18 cellular contexts compared by ENCODE assay signal in genomic region chr20:11296951-11297350, GRCh38.
DNase-seq lines count a peak whose midpoint lies in the region; ATAC-seq, FAIRE-seq and TF ChIP-seq lines count a peak whose summit lies in the region.
"Had no signal": no experiment of that assay in that cellular context is flagged by ENCODE, and none has a peak within 500 bp of the region (broad histone marks: within the 10 kb centered on the region; RNA-seq: fewer than 3 reads in every experiment).

No MANE protein-coding gene starts in this region.

- no peaks in the 10 kb centered on the region for H3K36me3 Mint-ChIP-seq in astrocyte (ENCODE audit: low read depth, unreplicated experiment)
- H3K36me3 Mint-ChIP-seq: CD14-positive monocyte had no signal

- no peak overlapping the region for H3K27ac ChIP-seq in astrocyte (ENCODE audit: low read depth, low read length)

- H3K79me2 ChIP-seq in astrocyte (ENCODE audit: insufficient read depth, low read length): no peaks in the 10 kb centered on the region

- H3K9me3 Mint-ChIP-seq in astrocyte (ENCODE audit: unreplicated experiment): no peaks in the 10 kb centered on the region

- H3K4me1 Mint-ChIP-seq in astrocyte (ENCODE audit: low read depth, unreplicated experiment): peaks cover 4% of the 10 kb centered on the region
- H3K4me1 Mint-ChIP-seq: CD14-positive monocyte had no signal

- H3K27me3 Mint-ChIP-seq in astrocyte (ENCODE audit: low read depth, unreplicated experiment): no peaks in the 10 kb centered on the region

- no peaks in the 10 kb centered on the region for H3K27me3 ChIP-seq in NT2/D1 (ENCODE audit: insufficient read depth, insufficient read length)
- H3K27me3 ChIP-seq in astrocyte (ENCODE audit: insufficient read depth, low read length): no peaks in the 10 kb centered on the region

- ATAC-seq in GM21423 (IDR thresholded peaks at IDR 0.05; ENCODE audit: unreplicated experiment): no peak
- ATAC-seq: K562, Right ventricle myocardium inferior had no signal

- no peak overlapping the region for H2AFZ ChIP-seq in astrocyte (ENCODE audit: low read depth, low read length)

- TF ChIP-seq CTCF in astrocyte (IDR thresholded peaks at IDR 0.05; ENCODE audit: insufficient read depth, low read depth, low read length) (no peak), fibroblast of pulmonary artery (IDR thresholded peaks at IDR 0.05; ENCODE audit: low read length, missing control alignments) (no peak)

- H3K9me3 ChIP-seq in NT2/D1 (ENCODE audit: insufficient read depth, low read length) (no peaks in the 10 kb centered on the region), astrocyte (ENCODE audit: insufficient read depth, low read depth, low read length) (no peaks in the 10 kb centered on the region)
- H3K9me3 ChIP-seq: HAP-1 had no signal

- no peaks in the 10 kb centered on the region for H4K20me1 ChIP-seq in astrocyte (ENCODE audit: insufficient read depth, low read length)

- H3K4me3 ChIP-seq in NT2/D1 (ENCODE audit: insufficient read length, low read depth) (no peak overlapping the region), astrocyte (ENCODE audit: insufficient read depth, low read depth, low read length) (no peak overlapping the region), fibroblast of pulmonary artery (replicated peaks; ENCODE audit: low read depth, low read length) (no peak overlapping the region)
- H3K4me3 ChIP-seq: HAP-1, K562 had no signal

- no peaks in the 10 kb centered on the region for H3K36me3 ChIP-seq in NT2/D1 (ENCODE audit: insufficient read depth, insufficient read length, low read length)
- H3K36me3 ChIP-seq in astrocyte (ENCODE audit: insufficient read depth, low read length): no peaks in the 10 kb centered on the region
- H3K36me3 ChIP-seq: HAP-1 had no signal

- DNase-seq in NT2/D1 (ENCODE audit: low read depth, low spot score) (peak; percentile 13), astrocyte (ENCODE audit: low read depth) (no peak), fibroblast of pulmonary artery (ENCODE audit: low read depth) (peak; percentile 18), renal cortical epithelial cell (ENCODE audit: low read depth) (peak; percentile 43), GM03348 (ENCODE audit: low spot score) (no peak), NCI-H1417 treated with DMSO at 0.1 percent for 48 hours (lab: John Stamatoyannopoulos, UW) (no peak)
- DNase-seq: DND-41, NCI-H1105, NCI-H1694, NCI-H2227 treated with DMSO at 0.1 percent for 48 hours, NCI-H510A treated with DMSO at 0.1 percent for 48 hours, SW 1271 had no signal

- H3K27ac Mint-ChIP-seq in astrocyte (ENCODE audit: unreplicated experiment): peak overlapping the region; percentile 82
- H3K27ac Mint-ChIP-seq: CD14-positive monocyte had no signal

- no peak overlapping the region for H3K9ac ChIP-seq in NT2/D1 (ENCODE audit: insufficient read length, low read depth)
- H3K9ac ChIP-seq in astrocyte (ENCODE audit: low read length): no peak overlapping the region

- H3K4me1 ChIP-seq in NT2/D1 (ENCODE audit: insufficient read depth, insufficient read length) (no peaks in the 10 kb centered on the region), astrocyte (ENCODE audit: insufficient read depth, low read length) (no peaks in the 10 kb centered on the region)
- H3K4me1 ChIP-seq: HAP-1 had no signal

- no peak for FAIRE-seq in astrocyte (lab: Jason Lieb, UNC)
- FAIRE-seq: K562, RCC 7860 had no signal

- H3K4me2 ChIP-seq in astrocyte (ENCODE audit: low read length): no peak overlapping the region

- no peak overlapping the region for H3K4me3 Mint-ChIP-seq in astrocyte (ENCODE audit: unreplicated experiment)
- H3K4me3 Mint-ChIP-seq: CD14-positive monocyte had no signal

Comparison
In these comparisons a context has a peak if more than half of its experiments do, and no peak if none do; other contexts are left out.
1. DNase-seq: peak in NT2/D1 (single experiment), fibroblast of pulmonary artery (single experiment) and renal cortical epithelial cell (single experiment); none in astrocyte (single experiment), GM03348 (single experiment) and NCI-H1417 treated with DMSO at 0.1 percent for 48 hours (single experiment).